Comparison of ENCODE assay signal across 14 cellular contexts in the genomic region with DNA sequence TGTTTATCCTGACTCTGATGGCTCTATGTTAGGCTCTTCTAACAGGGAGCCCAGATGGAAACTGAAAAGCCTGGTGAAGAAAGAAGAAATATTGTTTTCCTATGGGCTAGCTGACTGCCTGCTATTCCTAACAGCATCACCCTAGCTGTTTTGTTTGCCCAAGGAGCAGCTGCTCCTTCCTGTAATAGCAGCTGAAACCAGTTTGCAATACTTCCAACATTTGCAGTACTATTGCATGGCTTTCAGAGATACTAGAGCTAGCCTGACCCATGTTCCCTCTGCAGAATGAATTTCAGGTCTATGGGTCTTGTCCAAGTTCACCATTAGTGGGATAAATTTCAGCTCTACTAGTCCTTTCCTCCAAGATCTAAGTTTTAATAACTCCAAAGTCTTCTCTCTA.
DNase-seq lines count a peak whose midpoint lies in the region; ATAC-seq, FAIRE-seq and TF ChIP-seq lines count a peak whose summit lies in the region.
"Had no signal": no experiment of that assay in that cellular context is flagged by ENCODE, and none has a peak within 500 bp of the region (broad histone marks: within the 10 kb centered on the region; RNA-seq: fewer than 3 reads in every experiment).

No MANE protein-coding gene starts in this region.

- peaks cover 50% of the 10 kb centered on the region for H3K4me1 ChIP-seq in effector memory CD4-positive, alpha-beta T cell (ENCODE audit: control insufficient read depth, insufficient read depth, low read length, poor library complexity, severe bottlenecking)
- H3K4me1 ChIP-seq in gastrocnemius medialis (peaks cover 41 to 68% of the 10 kb centered on the region in 2 donors), right lobe of liver (no peaks in the 10 kb centered on the region)

- intact Hi-C loops in gastrocnemius medialis (cut with DNase I; ENCODE audit: low total_unique reads) (loop anchor here (10.0 kb wide), 1 partner anchor 464 kb away; no protein-coding TSS in a partner anchor), right lobe of liver (cut with DNase I) (no loop called here)

- TF ChIP-seq POLR2A in gastrocnemius medialis (IDR thresholded peaks at IDR 0.05) (no peak), right lobe of liver (IDR thresholded peaks at IDR 0.05) (no peak)

- ATAC-seq in gastrocnemius medialis (peak; percentile 75 to 79), right lobe of liver (no peak)
- ATAC-seq: gastroesophageal sphincter had no signal

- H3K36me3 Mint-ChIP-seq in mesothelial cell of epicardium = no peaks in the 10 kb centered on the region
- H3K36me3 Mint-ChIP-seq: naive B cell had no signal

- peak overlapping the region; percentile 33 for H3K27ac ChIP-seq in effector memory CD4-positive, alpha-beta T cell (ENCODE audit: insufficient read depth, low read length, poor library complexity, severe bottlenecking)
- H3K27ac ChIP-seq in gastrocnemius medialis (peak overlapping the region; percentile 50 to 75 (median 60)), right lobe of liver (no peak overlapping the region)
- H3K27ac ChIP-seq: 22Rv1 had no signal

- no peaks in the 10 kb centered on the region for H3K27me3 ChIP-seq in effector memory CD4-positive, alpha-beta T cell (replicated peaks; ENCODE audit: control insufficient read depth, insufficient read depth, low read length, poor library complexity, severe bottlenecking)
- H3K27me3 ChIP-seq in gastrocnemius medialis = no peaks in the 10 kb centered on the region
- H3K27me3 ChIP-seq in right lobe of liver = no peaks in the 10 kb centered on the region
- H3K27me3 ChIP-seq: gastroesophageal sphincter, stomach had no signal

- H3K9me3 Mint-ChIP-seq in mesothelial cell of epicardium = no peaks in the 10 kb centered on the region
- H3K9me3 Mint-ChIP-seq: naive B cell had no signal

- no peaks in the 10 kb centered on the region for H3K27me3 Mint-ChIP-seq in mesothelial cell of epicardium (ENCODE audit: low read depth)
- H3K27me3 Mint-ChIP-seq: naive B cell had no signal

- H3K27ac Mint-ChIP-seq in mesothelial cell of epicardium = no peak overlapping the region
- H3K27ac Mint-ChIP-seq: naive B cell had no signal

- H3K36me3 ChIP-seq in effector memory CD4-positive, alpha-beta T cell (ENCODE audit: control insufficient read depth, insufficient read depth, low read length) = no peaks in the 10 kb centered on the region
- H3K36me3 ChIP-seq in gastrocnemius medialis (no peaks in the 10 kb centered on the region), right lobe of liver (no peaks in the 10 kb centered on the region)
- H3K36me3 ChIP-seq: gastroesophageal sphincter, stomach had no signal

- H3K4me3 ChIP-seq in effector memory CD4-positive, alpha-beta T cell (ENCODE audit: insufficient read depth, low read depth, low read length, poor library complexity, severe bottlenecking) = no peak overlapping the region
- H3K4me3 ChIP-seq in gastrocnemius medialis (no peak overlapping the region), right lobe of liver (no peak overlapping the region)
- H3K4me3 ChIP-seq: stomach had no signal

- FAIRE-seq in RCC 7860 (lab: Jason Lieb, UNC) = no peak

- H3K4me3 Mint-ChIP-seq in mesothelial cell of epicardium = no peak overlapping the region
- H3K4me3 Mint-ChIP-seq: naive B cell had no signal

- H3K4me1 Mint-ChIP-seq in mesothelial cell of epicardium = peaks cover 89% of the 10 kb centered on the region

- in situ Hi-C loops in gastrocnemius medialis (cut with MboI; ENCODE audit: low sequenced_read_pairs in 4 of 4) = loop anchor here in 3 of 4 donors (10.0 to 25.0 kb wide), 3 partner anchors 361 to 494 kb away; a partner anchor contains a TSS

- DNase-seq in NCI-H2107 treated with DMSO at 0.1 percent for 48 hours (lab: John Stamatoyannopoulos, UW; ENCODE audit: unreplicated experiment) (peak; percentile 45), NCI-H2107 (lab: John Stamatoyannopoulos, UW) (no peak), NCI-H510A (lab: John Stamatoyannopoulos, UW) (peak; percentile 43), gastrocnemius medialis (peak in 1 of 2 donors; percentile 16), RCC 7860 (ENCODE audit: low spot score) (no peak), mesothelial cell of epicardium (ENCODE audit: low spot score in 2 of 2, unreplicated experiment in 2 of 2) (no peak), right lobe of liver (no peak)
- DNase-seq in effector memory CD4-positive, alpha-beta T cell = no peak
- DNase-seq: caudate nucleus, naive B cell, NCI-H1436 treated with DMSO at 0.1 percent for 48 hours, stomach had no signal

- TF ChIP-seq CTCF in gastrocnemius medialis (IDR thresholded peaks at IDR 0.05 in 4 of 5, conservative IDR thresholded peaks at IDR 0.05 in 1 of 5) = no peak
- no peak for TF ChIP-seq CTCF in mesothelial cell of epicardium (IDR thresholded peaks at IDR 0.05; ENCODE audit: unreplicated experiment)
- TF ChIP-seq CTCF in right lobe of liver (IDR thresholded peaks at IDR 0.05) = no peak

- no peaks in the 10 kb centered on the region for H3K9me3 ChIP-seq in effector memory CD4-positive, alpha-beta T cell (ENCODE audit: control insufficient read depth, low read length)
- H3K9me3 ChIP-seq in gastrocnemius medialis (no peaks in the 10 kb centered on the region), right lobe of liver (no peaks in the 10 kb centered on the region)
- H3K9me3 ChIP-seq: gastroesophageal sphincter, stomach had no signal

Comparison
In these comparisons a context has a peak if more than half of its experiments do, and no peak if none do; other contexts are left out.
1. DNase-seq: peak in NCI-H2107 treated with DMSO at 0.1 percent for 48 hours (single experiment) and NCI-H510A (single experiment); none in NCI-H2107 (single experiment), effector memory CD4-positive, alpha-beta T cell (0 of 3), RCC 7860 (single experiment), mesothelial cell of epicardium (0 of 2) and right lobe of liver (0 of 3).
2. H3K27ac ChIP-seq: peak in effector memory CD4-positive, alpha-beta T cell (single experiment) and gastrocnemius medialis (4 of 4); none in right lobe of liver (0 of 3).
3. ATAC-seq: peak in gastrocnemius medialis (2 of 2); none in right lobe of liver (0 of 4).